In the genomic region with DNA sequence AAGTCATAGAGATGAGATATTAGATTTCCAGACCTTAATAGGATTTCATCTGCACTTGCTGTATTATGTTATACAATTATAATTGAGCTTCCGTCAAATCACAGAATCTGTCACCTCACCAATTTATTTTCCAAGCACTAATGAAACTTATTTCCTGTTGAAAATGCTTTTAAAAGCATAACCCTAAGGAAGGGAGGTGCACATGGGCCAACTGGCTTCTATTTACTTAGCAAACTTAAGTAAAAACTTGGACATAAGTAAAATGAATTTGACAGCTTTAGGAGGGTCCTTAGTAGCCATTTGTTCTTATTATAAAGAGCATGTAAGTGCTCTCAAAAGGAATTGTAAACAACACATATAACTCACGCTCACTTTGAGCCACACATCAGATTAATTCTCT, we compare ENCODE assay signal across 26 cellular contexts.
"Had no signal": no experiment of that assay in that cellular context is flagged by ENCODE, and none has a peak within 500 bp of the region (broad histone marks: within the 10 kb centered on the region; RNA-seq: fewer than 3 reads in every experiment).

No MANE protein-coding gene starts in this region.

- H3K27me3 ChIP-seq: esophagus muscularis mucosa, gastrocnemius medialis, neural progenitor cell, uterus had no signal

- H3K4me3 ChIP-seq: coronary artery, esophagus muscularis mucosa, gastrocnemius medialis, neural progenitor cell, smooth muscle cell, uterus had no signal

- H3K27ac Mint-ChIP-seq: activated naive CD8-positive, alpha-beta T cell treated with anti-CD3 and anti-CD28 coated beads, Interleukin-2, amount 50 U/mL, for 24 hours; mesothelial cell of epicardium; naive thymus-derived CD8-positive, alpha-beta T cell; stimulated activated naive B cell treated with anti-CD40 and anti-IgM and Interleukin-4, amounts not matched to agents 10 μg/mL and 1 μg/mL and 100 μg/mL, for 72 hours had no signal

- ATAC-seq: activated naive CD8-positive, alpha-beta T cell treated with anti-CD3 and anti-CD28 coated beads, Interleukin-2, amount 50 U/mL, for 24 hours; gastrocnemius medialis; left ventricle myocardium superior; naive thymus-derived CD8-positive, alpha-beta T cell; sciatic nerve; stimulated activated naive B cell treated with anti-CD40 and anti-IgM and Interleukin-4, amounts not matched to agents 10 μg/mL and 1 μg/mL and 100 μg/mL, for 72 hours had no signal

- H3K4me1 ChIP-seq: gastrocnemius medialis, uterus had no signal

- H3K9me3 ChIP-seq: esophagus muscularis mucosa, gastrocnemius medialis, uterus had no signal

- H3K9me3 Mint-ChIP-seq: activated naive CD8-positive, alpha-beta T cell treated with anti-CD3 and anti-CD28 coated beads, Interleukin-2, amount 50 U/mL, for 24 hours; mesothelial cell of epicardium; naive thymus-derived CD8-positive, alpha-beta T cell; stimulated activated naive B cell treated with anti-CD40 and anti-IgM and Interleukin-4, amounts not matched to agents 10 μg/mL and 1 μg/mL and 100 μg/mL, for 72 hours had no signal

- H3K4me1 Mint-ChIP-seq: activated naive CD8-positive, alpha-beta T cell treated with anti-CD3 and anti-CD28 coated beads, Interleukin-2, amount 50 U/mL, for 24 hours; naive thymus-derived CD8-positive, alpha-beta T cell; stimulated activated naive B cell treated with anti-CD40 and anti-IgM and Interleukin-4, amounts not matched to agents 10 μg/mL and 1 μg/mL and 100 μg/mL, for 72 hours had no signal

- H3K27ac ChIP-seq: coronary artery, esophagus muscularis mucosa, gastrocnemius medialis, neural progenitor cell, uterus had no signal

- H3K36me3 Mint-ChIP-seq: mesothelial cell of epicardium; naive thymus-derived CD8-positive, alpha-beta T cell; neural progenitor cell; stimulated activated naive B cell treated with anti-CD40 and anti-IgM and Interleukin-4, amounts not matched to agents 10 μg/mL and 1 μg/mL and 100 μg/mL, for 72 hours had no signal

- H3K4me3 Mint-ChIP-seq: activated naive CD8-positive, alpha-beta T cell treated with anti-CD3 and anti-CD28 coated beads, Interleukin-2, amount 50 U/mL, for 24 hours; mesothelial cell of epicardium; naive thymus-derived CD8-positive, alpha-beta T cell; neural progenitor cell; stimulated activated naive B cell treated with anti-CD40 and anti-IgM and Interleukin-4, amounts not matched to agents 10 μg/mL and 1 μg/mL and 100 μg/mL, for 72 hours had no signal

- H3K36me3 ChIP-seq: esophagus muscularis mucosa, gastrocnemius medialis, neural progenitor cell, uterus had no signal

- DNase-seq: activated CD4-positive, alpha-beta T cell treated with anti-CD3 and anti-CD28 coated beads for 4 hours; activated CD4-positive, alpha-beta T cell treated with anti-CD3 and anti-CD28 coated beads, Interleukin-2, amount 50 U/mL, for 48 hours; activated CD4-positive, CD25-positive, alpha-beta regulatory T cell; activated effector memory CD4-positive, alpha-beta T cell treated with anti-CD3 and anti-CD28 coated beads, Interleukin-2, amount 50 U/mL, for 16 hours; activated naive CD4-positive, alpha-beta T cell treated with anti-CD3 and anti-CD28 coated beads, Interleukin-2, amount 50 U/mL, for 16 hours; activated naive CD8-positive, alpha-beta T cell treated with anti-CD3 and anti-CD28 coated beads, Interleukin-2, amount 50 U/mL, for 24 hours; cerebellar nuclear complex; gastrocnemius medialis; hippocampal formation; kidney glomerular epithelial cell; left ventricle myocardium superior; mammary epithelial cell; naive thymus-derived CD8-positive, alpha-beta T cell; posterior cingulate gyrus; stimulated activated CD4-positive, alpha-beta T cell treated with anti-CD3 and anti-CD28 coated beads, Interleukin-15, amount 100 ng/mL, for 24 hours; stimulated activated CD4-positive, alpha-beta T cell treated with anti-CD3 and anti-CD28 coated beads, Interleukin-2, amount 100 ng/mL, for 48 hours; stimulated activated CD8-positive, alpha-beta memory T cell treated with anti-CD3 and anti-CD28 coated beads, Interleukin-4, amount 100 ng/mL, for 48 hours; stimulated activated naive B cell treated with anti-CD40 and anti-IgM and Interleukin-4, amounts not matched to agents 10 μg/mL and 1 μg/mL and 100 μg/mL, for 72 hours; trophoblast cell; uterus had no signal

- H3K9ac ChIP-seq: neural progenitor cell had no signal
